In the genomic region with DNA sequence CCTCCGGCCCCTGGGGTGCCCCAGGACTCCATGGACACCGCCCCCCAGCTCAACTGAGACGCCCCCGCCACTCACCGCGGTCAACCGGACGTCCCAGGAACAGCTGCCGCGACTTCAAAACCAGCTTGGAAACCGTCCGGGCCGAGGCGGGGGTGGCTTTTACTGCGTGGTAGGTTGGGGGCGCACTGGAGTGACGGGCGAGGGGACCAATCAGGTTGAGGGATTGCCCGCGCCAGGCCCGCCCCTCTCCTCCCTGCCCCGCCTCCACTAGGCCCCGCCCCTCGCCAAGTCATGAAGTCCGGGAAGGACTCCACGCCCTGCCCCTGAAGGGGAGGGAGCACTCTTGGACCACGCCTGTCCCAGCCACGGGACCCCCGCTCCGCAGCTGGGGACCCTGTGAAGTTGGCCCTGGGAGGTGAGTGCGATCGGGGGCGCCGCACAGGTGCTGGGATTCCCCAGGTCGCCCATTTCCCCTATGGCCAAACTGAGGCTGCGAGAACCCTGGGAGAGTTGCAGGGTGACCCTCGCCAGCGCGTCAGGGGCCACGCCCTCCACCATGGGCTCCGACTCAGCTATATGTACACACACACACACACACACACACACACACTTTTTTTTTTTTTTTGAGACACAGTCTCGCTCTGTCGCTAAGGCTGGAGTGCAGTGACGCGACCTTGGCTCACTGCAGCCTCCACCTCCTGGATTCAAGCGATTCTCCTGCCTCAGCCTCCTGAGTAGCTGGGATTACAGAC, we compare ENCODE assay signal across 1 cellular context.
A peak's percentile ranks its signal among the peaks of the same experiment; 100 is the strongest.
TF ChIP-seq lines count a peak whose summit lies in the region.

A gene with protein sequence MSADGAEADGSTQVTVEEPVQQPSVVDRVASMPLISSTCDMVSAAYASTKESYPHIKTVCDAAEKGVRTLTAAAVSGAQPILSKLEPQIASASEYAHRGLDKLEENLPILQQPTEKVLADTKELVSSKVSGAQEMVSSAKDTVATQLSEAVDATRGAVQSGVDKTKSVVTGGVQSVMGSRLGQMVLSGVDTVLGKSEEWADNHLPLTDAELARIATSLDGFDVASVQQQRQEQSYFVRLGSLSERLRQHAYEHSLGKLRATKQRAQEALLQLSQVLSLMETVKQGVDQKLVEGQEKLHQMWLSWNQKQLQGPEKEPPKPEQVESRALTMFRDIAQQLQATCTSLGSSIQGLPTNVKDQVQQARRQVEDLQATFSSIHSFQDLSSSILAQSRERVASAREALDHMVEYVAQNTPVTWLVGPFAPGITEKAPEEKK (minus strand): TSS at position 134 of the 752 bp plus-strand sequence. CDS start 6,273 bp downstream, outside the sequence.

TF ChIP-seq in GM12878, 131 proteins besides CTCF, POLR2A, EP300 and RAD21 (continued from another document and continues in another):
- TF ChIP-seq PBX3 (IDR thresholded peaks at IDR 0.05; ENCODE audit: insufficient replicate concordance, low read depth, low read length) (peak; percentile 98), ETV6 (conservative IDR thresholded peaks at IDR 0.05 in 1 of 2, IDR thresholded peaks at IDR 0.05 in 1 of 2; ENCODE audit: borderline replicate concordance in 1 of 2, low read depth in 1 of 2) (no peak), EGR1 (IDR thresholded peaks at IDR 0.05; ENCODE audit: borderline replicate concordance in 1 of 2, low read depth in 2 of 2, low read length in 2 of 2) (peak in 1 of 2 experiments; percentile 90; a peak in 2 of 3 replicates), FOS (IDR thresholded peaks at IDR 0.05; ENCODE audit: borderline replicate concordance, extremely low read depth, insufficient read length) (peak; percentile 40), HSF1 (IDR thresholded peaks at IDR 0.05; ENCODE audit: low read depth, low read length) (no peak), HDAC6 (IDR thresholded peaks at IDR 0.05; ENCODE audit: unreplicated experiment) (no peak), ZZZ3 (IDR thresholded peaks at IDR 0.05; ENCODE audit: control insufficient read depth, insufficient read length, low read depth) (no peak), GATAD2B (conservative IDR thresholded peaks at IDR 0.05; ENCODE audit: low read depth) (no peak; the same call in 1 of the 2 replicates), CBX5 (IDR thresholded peaks at IDR 0.05; ENCODE audit: low read depth) (no peak), CEBPB (IDR thresholded peaks at IDR 0.05; ENCODE audit: borderline replicate concordance in 1 of 2, low read depth in 2 of 2, low read length in 2 of 2) (no peak), SUZ12 (IDR thresholded peaks at IDR 0.05; ENCODE audit: unreplicated experiment) (no peak), MXI1 (IDR thresholded peaks at IDR 0.05; ENCODE audit: low read depth, low read length) (no peak), MYC (IDR thresholded peaks at IDR 0.05; ENCODE audit: insufficient read depth, insufficient read length, insufficient replicate concordance, low read length, severe bottlenecking) (no peak), CHD2 (IDR thresholded peaks at IDR 0.05; ENCODE audit: borderline replicate concordance, low read depth, low read length) (peak; percentile 80; the same call in 1 of the 2 replicates), ASH2L (IDR thresholded peaks at IDR 0.05; ENCODE audit: borderline replicate concordance, low read depth) (no peak), RELA (IDR thresholded peaks at IDR 0.05; ENCODE audit: borderline replicate concordance, partially characterized antibody) (no peak), NR2C1 (IDR thresholded peaks at IDR 0.05) (no peak), ATF7 (IDR thresholded peaks at IDR 0.05; ENCODE audit: low read depth) (no peak; the same call in 1 of the 2 replicates), TCF12 (IDR thresholded peaks at IDR 0.05; ENCODE audit: low read depth, low read length) (no peak), IKZF1 (conservative IDR thresholded peaks at IDR 0.05) (peak; percentile 47), JUND (IDR thresholded peaks at IDR 0.05; ENCODE audit: low read depth, low read length) (no peak), TBL1XR1 (IDR thresholded peaks at IDR 0.05; ENCODE audit: low read depth, low read length) (no peak), E4F1 (IDR thresholded peaks at IDR 0.05; ENCODE audit: borderline replicate concordance, partially characterized antibody) (no peak), SMARCA5 (IDR thresholded peaks at IDR 0.05) (peak; percentile 96), PRDM15 (CRISPR knock-in tag; IDR thresholded peaks at IDR 0.05) (no peak), HDGF (IDR thresholded peaks at IDR 0.05) (peak; percentile 89), TARDBP (IDR thresholded peaks at IDR 0.05; ENCODE audit: borderline replicate concordance) (no peak), NBN (IDR thresholded peaks at IDR 0.05) (peak; percentile 96), SRF (IDR thresholded peaks at IDR 0.05; ENCODE audit: low read depth in 2 of 2, low read length in 2 of 2) (0 out of 4 replicates have a peak, but pooled peaks of 1 of the 2 experiments have one; percentile 14), ZSCAN29 (IDR thresholded peaks at IDR 0.05) (no peak), NFYA (IDR thresholded peaks at IDR 0.05; ENCODE audit: borderline replicate concordance, low read depth, low read length) (no peak), NFXL1 (IDR thresholded peaks at IDR 0.05; ENCODE audit: borderline replicate concordance) (no peak), ZNF207 (IDR thresholded peaks at IDR 0.05; ENCODE audit: borderline replicate concordance) (0 out of 2 replicates have a peak, but pooled peaks have one; percentile 24), HDAC2 (IDR thresholded peaks at IDR 0.05) (0 out of 2 replicates have a peak, but pooled peaks have one; percentile 64), SMAD1 (IDR thresholded peaks at IDR 0.05; ENCODE audit: low read depth, partially characterized antibody) (no peak), CBX3 (IDR thresholded peaks at IDR 0.05; ENCODE audit: borderline replicate concordance, low read depth) (no peak), FOXM1 (IDR thresholded peaks at IDR 0.05; ENCODE audit: low read depth, low read length) (no peak), MYB (IDR thresholded peaks at IDR 0.05; ENCODE audit: borderline replicate concordance, low read depth, low read length) (no peak), ZNF274 (IDR thresholded peaks at IDR 0.05; ENCODE audit: insufficient read depth, insufficient read length) (no peak), ZBTB33 (IDR thresholded peaks at IDR 0.05) (no peak), ZBED1 (IDR thresholded peaks at IDR 0.05; ENCODE audit: borderline replicate concordance) (no peak), KAT2A (conservative IDR thresholded peaks at IDR 0.05; ENCODE audit: control insufficient read depth, low read depth, low read length) (no peak), RAD51 (IDR thresholded peaks at IDR 0.05) (no peak), SREBF1 (IDR thresholded peaks at IDR 0.05; ENCODE audit: low read length) (no peak)
- TF ChIP-seq, protein P1, sequence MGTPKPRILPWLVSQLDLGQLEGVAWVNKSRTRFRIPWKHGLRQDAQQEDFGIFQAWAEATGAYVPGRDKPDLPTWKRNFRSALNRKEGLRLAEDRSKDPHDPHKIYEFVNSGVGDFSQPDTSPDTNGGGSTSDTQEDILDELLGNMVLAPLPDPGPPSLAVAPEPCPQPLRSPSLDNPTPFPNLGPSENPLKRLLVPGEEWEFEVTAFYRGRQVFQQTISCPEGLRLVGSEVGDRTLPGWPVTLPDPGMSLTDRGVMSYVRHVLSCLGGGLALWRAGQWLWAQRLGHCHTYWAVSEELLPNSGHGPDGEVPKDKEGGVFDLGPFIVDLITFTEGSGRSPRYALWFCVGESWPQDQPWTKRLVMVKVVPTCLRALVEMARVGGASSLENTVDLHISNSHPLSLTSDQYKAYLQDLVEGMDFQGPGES (IDR thresholded peaks at IDR 0.05), result 0 out of 2 replicates have a peak, but pooled peaks have one; percentile 46
- TF ChIP-seq, protein P2, sequence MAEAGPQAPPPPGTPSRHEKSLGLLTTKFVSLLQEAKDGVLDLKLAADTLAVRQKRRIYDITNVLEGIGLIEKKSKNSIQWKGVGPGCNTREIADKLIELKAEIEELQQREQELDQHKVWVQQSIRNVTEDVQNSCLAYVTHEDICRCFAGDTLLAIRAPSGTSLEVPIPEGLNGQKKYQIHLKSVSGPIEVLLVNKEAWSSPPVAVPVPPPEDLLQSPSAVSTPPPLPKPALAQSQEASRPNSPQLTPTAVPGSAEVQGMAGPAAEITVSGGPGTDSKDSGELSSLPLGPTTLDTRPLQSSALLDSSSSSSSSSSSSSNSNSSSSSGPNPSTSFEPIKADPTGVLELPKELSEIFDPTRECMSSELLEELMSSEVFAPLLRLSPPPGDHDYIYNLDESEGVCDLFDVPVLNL (IDR thresholded peaks at IDR 0.05; ENCODE audit: low read depth, low read length), result no peak
